15 cellular contexts compared by ENCODE assay signal in genomic region chr22:27480487-27480886, GRCh38.
DNase-seq lines count a peak whose midpoint lies in the region; ATAC-seq and TF ChIP-seq lines count a peak whose summit lies in the region.
"Had no signal": no experiment of that assay in that cellular context is flagged by ENCODE, and none has a peak within 500 bp of the region (broad histone marks: within the 10 kb centered on the region; RNA-seq: fewer than 3 reads in every experiment).

No MANE protein-coding gene starts in this region.

- 28 to 63% methylated on average over 9 of the region's 9 CpGs for WGBS in sigmoid colon, 2 donors

- H3K4me1 Mint-ChIP-seq in Calu3 (ENCODE audit: low read depth, unreplicated experiment) (peaks cover 64% of the 10 kb centered on the region), nephron (peaks cover 48% of the 10 kb centered on the region)

- TF ChIP-seq POLR2A in sigmoid colon (IDR thresholded peaks at IDR 0.05) = no peak

- H3K9me3 Mint-ChIP-seq in Calu3 (ENCODE audit: low read depth, unreplicated experiment) = no peaks in the 10 kb centered on the region
- H3K9me3 Mint-ChIP-seq in nephron = peaks cover 2% of the 10 kb centered on the region
- H3K9me3 Mint-ChIP-seq: activated naive CD4-positive, alpha-beta T cell treated with anti-CD3 and anti-CD28 coated beads, Interleukin-2, amount 50 U/mL, for 72 hours had no signal

- intact Hi-C loops in Calu3 (cut with micrococcal nuclease; ENCODE audit: unreplicated experiment) (no loop called here), sigmoid colon (cut with DNase I) (no loop called here), ascending aorta (cut with DNase I) (no loop called here)

- H3K27me3 ChIP-seq in sigmoid colon (no peaks in the 10 kb centered on the region), ascending aorta (no peaks in the 10 kb centered on the region)
- H3K27me3 ChIP-seq: Peyer's patch, upper lobe of right lung had no signal

- peaks cover 10% of the 10 kb centered on the region for H3K36me3 Mint-ChIP-seq in Calu3 (ENCODE audit: insufficient read depth, unreplicated experiment)
- peaks cover 4% of the 10 kb centered on the region for H3K36me3 Mint-ChIP-seq in nephron (ENCODE audit: low read depth)
- H3K36me3 Mint-ChIP-seq: activated naive CD4-positive, alpha-beta T cell treated with anti-CD3 and anti-CD28 coated beads, Interleukin-2, amount 50 U/mL, for 72 hours had no signal

- CTCF ChIA-PET in Calu3 (lab: Charles Lee) = no interaction called here

- ATAC-seq in GM18511 (IDR thresholded peaks at IDR 0.05; ENCODE audit: unreplicated experiment) = no peak
- ATAC-seq: activated naive CD4-positive, alpha-beta T cell treated with anti-CD3 and anti-CD28 coated beads, Interleukin-2, amount 50 U/mL, for 72 hours; upper lobe of right lung had no signal

- peak; percentile 76 for DNase-seq in Calu3
- peak; percentile 13 for DNase-seq in NCI-H2107 (lab: John Stamatoyannopoulos, UW)
- DNase-seq in sigmoid colon = no peak
- DNase-seq in ascending aorta (ENCODE audit: low spot score in 2 of 2) = no peak
- no peak for DNase-seq in DMS79 (lab: John Stamatoyannopoulos, UW)
- DNase-seq: NCI-H1694 treated with DMSO at 0.1 percent for 48 hours; Peyer's patch; stimulated activated CD4-positive, alpha-beta T cell treated with anti-CD3 and anti-CD28 coated beads, Interleukin-15, amount 100 ng/mL, for 24 hours; stimulated activated CD8-positive, alpha-beta memory T cell treated with anti-CD3 and anti-CD28 coated beads, Interleukin-4, amount 100 ng/mL, for 48 hours; upper lobe of right lung had no signal

- H3K9me3 ChIP-seq in sigmoid colon = no peaks in the 10 kb centered on the region
- no peaks in the 10 kb centered on the region for H3K9me3 ChIP-seq in ascending aorta
- H3K9me3 ChIP-seq: neutrophil, Peyer's patch, upper lobe of right lung had no signal

- H3K27me3 Mint-ChIP-seq in Calu3 (ENCODE audit: unreplicated experiment) (no peaks in the 10 kb centered on the region), nephron (ENCODE audit: low read depth) (peaks cover 24% of the 10 kb centered on the region)

- no peak for TF ChIP-seq EP300 in sigmoid colon (IDR thresholded peaks at IDR 0.05)

- peaks cover 0 to 3% (median under 1%) of the 10 kb centered on the region in 4 donors for H3K4me1 ChIP-seq in sigmoid colon
- no peaks in the 10 kb centered on the region for H3K4me1 ChIP-seq in ascending aorta
- H3K4me1 ChIP-seq: Peyer's patch, upper lobe of right lung had no signal

- H3K27ac ChIP-seq in cingulate gyrus (ENCODE audit: low read depth, low read length) (peak overlapping the region; percentile 79), sigmoid colon (no peak overlapping the region), ascending aorta (no peak overlapping the region)
- H3K27ac ChIP-seq: neutrophil, Peyer's patch, upper lobe of right lung had no signal

- TF ChIP-seq CTCF in Calu3 (IDR thresholded peaks at IDR 0.05; ENCODE audit: unreplicated experiment) (no peak), nephron (IDR thresholded peaks at IDR 0.05; ENCODE audit: unreplicated experiment in 3 of 3) (no peak), sigmoid colon (IDR thresholded peaks at IDR 0.05) (no peak), ascending aorta (IDR thresholded peaks at IDR 0.05) (no peak)

- H3K4me3 Mint-ChIP-seq in Calu3 (ENCODE audit: low read depth, unreplicated experiment) = peak overlapping the region; percentile 29
- no peak overlapping the region for H3K4me3 Mint-ChIP-seq in nephron

- BruUV-seq in Calu3 (replicated peaks; lab: Mats Ljungman, UMichigan) = no TSS peak

- H3K36me3 ChIP-seq in sigmoid colon (no peaks in the 10 kb centered on the region), ascending aorta (no peaks in the 10 kb centered on the region)
- H3K36me3 ChIP-seq: neutrophil, Peyer's patch, upper lobe of right lung had no signal

- peak overlapping the region; percentile 40 for H3K27ac Mint-ChIP-seq in Calu3 (ENCODE audit: unreplicated experiment)
- peak overlapping the region; percentile 12 to 68 (median 51) for H3K27ac Mint-ChIP-seq in nephron
- H3K27ac Mint-ChIP-seq: activated naive CD4-positive, alpha-beta T cell treated with anti-CD3 and anti-CD28 coated beads, Interleukin-2, amount 50 U/mL, for 72 hours had no signal

- H3K4me3 ChIP-seq in sigmoid colon (no peak overlapping the region), ascending aorta (no peak overlapping the region)
- H3K4me3 ChIP-seq: Peyer's patch, upper lobe of right lung had no signal

Comparison
In these comparisons a context has a peak if more than half of its experiments do, and no peak if none do; other contexts are left out.
1. DNase-seq: peak in Calu3 (single experiment) and NCI-H2107 (single experiment); none in sigmoid colon (single experiment), ascending aorta (0 of 2) and DMS79 (single experiment).